1 cellular context compared by ENCODE assay signal in the genomic region with DNA sequence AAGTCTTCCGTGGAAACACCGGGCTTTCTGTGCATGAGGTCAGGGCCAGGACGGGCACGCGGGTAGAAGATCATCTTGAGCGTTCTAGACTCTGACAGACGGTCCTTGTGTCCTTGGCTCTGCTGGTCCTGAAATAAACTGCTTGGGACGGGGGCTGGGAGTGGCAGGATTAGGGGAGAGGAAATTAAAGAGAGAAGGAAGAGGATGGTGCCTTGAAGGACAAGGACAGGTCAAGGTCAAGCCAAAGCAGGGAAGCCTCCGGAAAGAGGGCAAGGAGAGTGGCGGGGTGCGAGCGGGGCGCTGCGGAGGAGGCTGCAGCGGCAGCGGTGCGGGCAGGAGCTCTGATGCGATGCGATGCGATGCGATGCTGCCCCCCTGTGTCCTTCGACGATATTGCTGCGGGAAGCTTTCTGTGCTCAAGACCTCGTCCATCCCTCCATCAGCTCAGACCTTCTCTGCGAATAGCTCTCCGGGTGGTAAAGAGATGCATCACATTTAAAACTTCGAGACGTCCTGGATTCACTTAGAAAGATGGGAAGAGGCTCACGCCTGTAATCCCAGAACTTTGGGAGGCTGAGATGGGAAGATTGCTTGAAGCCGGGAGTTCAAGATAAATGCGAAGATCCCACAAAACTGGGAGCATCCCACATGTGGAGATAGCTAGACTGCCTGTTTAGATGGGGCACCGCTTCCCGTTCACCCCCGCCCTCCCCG.
TF ChIP-seq lines count a peak whose summit lies in the region.

No MANE protein-coding gene starts in this region.

TF ChIP-seq in K562, 482 proteins besides CTCF, POLR2A, EP300 and RAD21 (continued from another document):
- TF ChIP-seq, protein P1, sequence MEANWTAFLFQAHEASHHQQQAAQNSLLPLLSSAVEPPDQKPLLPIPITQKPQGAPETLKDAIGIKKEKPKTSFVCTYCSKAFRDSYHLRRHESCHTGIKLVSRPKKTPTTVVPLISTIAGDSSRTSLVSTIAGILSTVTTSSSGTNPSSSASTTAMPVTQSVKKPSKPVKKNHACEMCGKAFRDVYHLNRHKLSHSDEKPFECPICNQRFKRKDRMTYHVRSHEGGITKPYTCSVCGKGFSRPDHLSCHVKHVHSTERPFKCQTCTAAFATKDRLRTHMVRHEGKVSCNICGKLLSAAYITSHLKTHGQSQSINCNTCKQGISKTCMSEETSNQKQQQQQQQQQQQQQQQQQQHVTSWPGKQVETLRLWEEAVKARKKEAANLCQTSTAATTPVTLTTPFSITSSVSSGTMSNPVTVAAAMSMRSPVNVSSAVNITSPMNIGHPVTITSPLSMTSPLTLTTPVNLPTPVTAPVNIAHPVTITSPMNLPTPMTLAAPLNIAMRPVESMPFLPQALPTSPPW (CRISPR knock-in tag; IDR thresholded peaks at IDR 0.05) = no peak
- no peak for TF ChIP-seq TEAD4 (IDR thresholded peaks at IDR 0.05; ENCODE audit: low read length)
- TF ChIP-seq TEAD4 (CRISPR knock-in tag; IDR thresholded peaks at IDR 0.05; ENCODE audit: borderline replicate concordance) = no peak
- peak; percentile 31 for TF ChIP-seq HNRNPLL (IDR thresholded peaks at IDR 0.05; ENCODE audit: low read depth, low read length, poor library complexity, severe bottlenecking)
- peak; percentile 48; the same call in 1 of the 2 replicates for TF ChIP-seq SMC3 (conservative IDR thresholded peaks at IDR 0.05; ENCODE audit: insufficient read depth, low read depth, low read length)
- peak; percentile 51; the same call in 1 of the 2 replicates for TF ChIP-seq STAG1 (CRISPR knock-in tag; IDR thresholded peaks at IDR 0.05; ENCODE audit: borderline replicate concordance)
TF ChIP-seq in K562: peak in this region for 4.
